ENCODE assay signal across 34 cellular contexts in genomic region chr7:6305330-6305729, GRCh38.
"Had no signal": no experiment of that assay in that cellular context is flagged by ENCODE, and none has a peak within 500 bp of the region (broad histone marks: within the 10 kb centered on the region; RNA-seq: fewer than 3 reads in every experiment).

No MANE protein-coding gene starts in this region.

- FAIRE-seq: RCC 7860 had no signal

- H3K27me3 ChIP-seq: brain microvascular endothelial cell, MG63, SJCRH30 had no signal

- H3K36me3 ChIP-seq: brain microvascular endothelial cell, MG63, SJCRH30, WERI-Rb-1 had no signal

- DNase-seq: activated CD4-positive, alpha-beta T cell treated with anti-CD3 and anti-CD28 coated beads for 1 hour; activated CD4-positive, alpha-beta T cell treated with anti-CD3 and anti-CD28 coated beads for 48 hours; activated CD4-positive, alpha-beta T cell treated with anti-CD3 and anti-CD28 coated beads, Interleukin-2, amount 50 U/mL, for 4 hours; activated CD4-positive, CD25-positive, alpha-beta regulatory T cell; activated CD8-positive, alpha-beta T cell treated with anti-CD3 and anti-CD28 coated beads for 36 hours; activated effector memory CD4-positive, alpha-beta T cell treated with anti-CD3 and anti-CD28 coated beads, Interleukin-2, amount 50 U/mL, for 16 hours; activated naive CD4-positive, alpha-beta T cell; activated naive CD4-positive, alpha-beta T cell treated with anti-CD3 and anti-CD28 coated beads, Interleukin-2, amount 50 U/mL, for 16 hours; activated naive CD8-positive, alpha-beta T cell treated with anti-CD3 and anti-CD28 coated beads for 36 hours; activated T-cell treated with anti-CD3 and anti-CD28 coated beads, Interleukin-2, amount 50 U/mL, for 1 hour; activated T-cell treated with anti-CD3 and anti-CD28 coated beads, Interleukin-2, amount 50 U/mL, for 72 hours; amniotic stem cell; aorta; brain microvascular endothelial cell; central memory CD4-positive, alpha-beta T cell; Kasumi-1; MG63; NCI-H1048; NCI-H1105 treated with DMSO at 0.1 percent for 48 hours; NCI-H1436; NCI-H1694; NCI-H1930; NCI-H2081 treated with DMSO at 0.1 percent for 48 hours; NCI-H345; NCI-H524 treated with DMSO at 0.1 percent for 48 hours; NK-92 treated with Interleukin-12 subunit alpha and Interleukin-12 subunit beta, amount 100 ng/mL, for 24 hours; PC-3; SHP77; SJCRH30; T1000; WERI-Rb-1 had no signal

- H3K4me3 ChIP-seq: MG63, SJCRH30, SK-N-MC had no signal

- H3K27ac ChIP-seq: brain microvascular endothelial cell, SK-N-MC, WERI-Rb-1 had no signal

- ATAC-seq: activated CD8-positive, alpha-beta T cell treated with anti-CD3 and anti-CD28 coated beads for 36 hours; activated T-cell treated with anti-CD3 and anti-CD28 coated beads, Interleukin-2, amount 50 U/mL, for 72 hours; activated T-helper 17 cell treated with anti-CD3 and anti-CD28 coated beads, Interleukin-2, amount 50 U/mL, for 72 hours; PC-3 had no signal

- H3K9me3 ChIP-seq: MG63, SJCRH30 had no signal
